ENCODE assay signal across 8 cellular contexts in genomic region chrY:17481389-17482022, GRCh38.
DNase-seq lines count a peak whose midpoint lies in the region; ATAC-seq, FAIRE-seq and TF ChIP-seq lines count a peak whose summit lies in the region.
"Not testable (repeated sequence)": the region's sequence is repeated elsewhere in the genome, so short reads cannot be mapped to it uniquely, and the experiment has no call there.

No MANE protein-coding gene starts in this region.

- TF ChIP-seq CTCF in CD8-positive, alpha-beta T cell (IDR thresholded peaks at IDR 0.05); activated CD8-positive, alpha-beta T cell treated with anti-CD3 and anti-CD28 coated beads for 36 hours (IDR thresholded peaks at IDR 0.05); endothelial cell of umbilical vein (IDR thresholded peaks at IDR 0.05; ENCODE audit: extremely low read depth in 1 of 2, insufficient read depth in 1 of 2, low read depth in 1 of 2, low read length in 2 of 2): not testable (repeated sequence)

- not testable (repeated sequence) for H3K9me1 ChIP-seq in endothelial cell of umbilical vein (replicated peaks; ENCODE audit: control insufficient read depth, extremely low read depth, insufficient read depth, low read length)

- H4K20me1 ChIP-seq in endothelial cell of umbilical vein (replicated peaks; ENCODE audit: control insufficient read depth, extremely low read depth, insufficient read depth, low read length): not testable (repeated sequence)

- H3K4me2 ChIP-seq in endothelial cell of umbilical vein (ENCODE audit: insufficient read depth, low read length): not testable (repeated sequence)

- H3K27ac Mint-ChIP-seq in CD8-positive, alpha-beta T cell; activated CD8-positive, alpha-beta T cell treated with anti-CD3 and anti-CD28 coated beads for 36 hours; stimulated activated naive CD8-positive, alpha-beta T cell treated with anti-CD3 and anti-CD28 coated beads, Interleukin-15, amount 100 ng/mL, for 72 hours: not testable (repeated sequence)

- H3K4me3 Mint-ChIP-seq in CD8-positive, alpha-beta T cell; activated CD8-positive, alpha-beta T cell treated with anti-CD3 and anti-CD28 coated beads for 36 hours; stimulated activated naive CD8-positive, alpha-beta T cell treated with anti-CD3 and anti-CD28 coated beads, Interleukin-15, amount 100 ng/mL, for 72 hours: not testable (repeated sequence)

- not testable (repeated sequence) for H3K36me3 Mint-ChIP-seq in CD8-positive, alpha-beta T cell; activated CD8-positive, alpha-beta T cell treated with anti-CD3 and anti-CD28 coated beads for 36 hours (ENCODE audit: low read depth)

- H2AFZ ChIP-seq in endothelial cell of umbilical vein (ENCODE audit: low read depth, low read length): not testable (repeated sequence)

- CTCF ChIA-PET in CD8-positive, alpha-beta T cell (lab: Charles Lee); activated CD8-positive, alpha-beta T cell treated with anti-CD3 and anti-CD28 coated beads for 36 hours (lab: Charles Lee); endothelial cell of umbilical vein (lab: Charles Lee): not testable (repeated sequence)

- not testable (repeated sequence) for BruUV-seq in endothelial cell of umbilical vein (replicated peaks; lab: Mats Ljungman, UMichigan)

- H3K79me2 ChIP-seq in endothelial cell of umbilical vein (ENCODE audit: control insufficient read depth, insufficient read depth, low read length): not testable (repeated sequence)

- dilution Hi-C loops in endothelial cell of umbilical vein (cut with MboI; ENCODE audit: extremely low pct_ligation_motif_present, low sequenced_read_pairs): not testable (repeated sequence)

- not testable (repeated sequence) for H3K27me3 Mint-ChIP-seq in CD8-positive, alpha-beta T cell (ENCODE audit: low read depth); activated CD8-positive, alpha-beta T cell treated with anti-CD3 and anti-CD28 coated beads for 36 hours; stimulated activated naive CD8-positive, alpha-beta T cell treated with anti-CD3 and anti-CD28 coated beads, Interleukin-15, amount 100 ng/mL, for 72 hours

- H3K4me3 ChIP-seq in CD8-positive, alpha-beta T cell (ENCODE audit: low read depth, low read length); endothelial cell of umbilical vein (replicated peaks in 1 of 3; ENCODE audit: insufficient read depth in 1 of 3, low read depth in 1 of 3, low read length in 3 of 3): not testable (repeated sequence)

- FAIRE-seq in endothelial cell of umbilical vein (lab: Jason Lieb, UNC): peak; percentile 81

- H3K4me1 ChIP-seq in CD8-positive, alpha-beta T cell (ENCODE audit: insufficient read depth, low read length); endothelial cell of umbilical vein (ENCODE audit: control insufficient read depth, extremely low read depth, insufficient read depth, low read length): not testable (repeated sequence)

- not testable (repeated sequence) for H3K9me3 ChIP-seq in CD8-positive, alpha-beta T cell (ENCODE audit: low read length); endothelial cell of umbilical vein (replicated peaks; ENCODE audit: control insufficient read depth, insufficient read depth, low read length)

- not testable (repeated sequence) for H3K9ac ChIP-seq in endothelial cell of umbilical vein (replicated peaks; ENCODE audit: extremely low read depth, insufficient read depth, low read length)

- not testable (repeated sequence) for H3K27me3 ChIP-seq in CD8-positive, alpha-beta T cell (ENCODE audit: insufficient read depth, low read length); endothelial cell of umbilical vein (ENCODE audit: control insufficient read depth in 2 of 2, insufficient read depth in 2 of 2, low read length in 2 of 2)

- peak; percentile 63 for ATAC-seq in CD8-positive, alpha-beta T cell
- ATAC-seq in GM21367 (IDR thresholded peaks at IDR 0.05; ENCODE audit: unreplicated experiment) (peak; percentile 45), HG02610 (IDR thresholded peaks at IDR 0.05; ENCODE audit: unreplicated experiment) (peak; percentile 49), HG03045 (IDR thresholded peaks at IDR 0.05; ENCODE audit: unreplicated experiment) (peak; percentile 49), HG03571 (IDR thresholded peaks at IDR 0.05; ENCODE audit: unreplicated experiment) (peak; percentile 50)
- ATAC-seq in activated CD8-positive, alpha-beta T cell treated with anti-CD3 and anti-CD28 coated beads for 36 hours: peak; percentile 66
- peak; percentile 63 for ATAC-seq in stimulated activated naive CD8-positive, alpha-beta T cell treated with anti-CD3 and anti-CD28 coated beads, Interleukin-15, amount 100 ng/mL, for 72 hours

- not testable (repeated sequence) for H3K4me1 Mint-ChIP-seq in CD8-positive, alpha-beta T cell (ENCODE audit: low read depth); activated CD8-positive, alpha-beta T cell treated with anti-CD3 and anti-CD28 coated beads for 36 hours (ENCODE audit: low read depth); stimulated activated naive CD8-positive, alpha-beta T cell treated with anti-CD3 and anti-CD28 coated beads, Interleukin-15, amount 100 ng/mL, for 72 hours

- H3K27ac ChIP-seq in CD8-positive, alpha-beta T cell (ENCODE audit: low read depth, low read length); endothelial cell of umbilical vein (ENCODE audit: insufficient read depth, low read depth, low read length): not testable (repeated sequence)

- POLR2A ChIA-PET in CD8-positive, alpha-beta T cell (lab: Charles Lee); activated CD8-positive, alpha-beta T cell treated with anti-CD3 and anti-CD28 coated beads for 36 hours (lab: Charles Lee); endothelial cell of umbilical vein (lab: Charles Lee): not testable (repeated sequence)

- H3K9me3 Mint-ChIP-seq in CD8-positive, alpha-beta T cell; activated CD8-positive, alpha-beta T cell treated with anti-CD3 and anti-CD28 coated beads for 36 hours; stimulated activated naive CD8-positive, alpha-beta T cell treated with anti-CD3 and anti-CD28 coated beads, Interleukin-15, amount 100 ng/mL, for 72 hours: not testable (repeated sequence)

- DNase-seq in CD8-positive, alpha-beta T cell; activated CD8-positive, alpha-beta T cell treated with anti-CD3 and anti-CD28 coated beads for 36 hours; endothelial cell of umbilical vein (ENCODE audit: low read depth, low spot score); stimulated activated naive CD8-positive, alpha-beta T cell treated with anti-CD3 and anti-CD28 coated beads, Interleukin-15, amount 100 ng/mL, for 72 hours: not testable (repeated sequence)

- intact Hi-C loops in CD8-positive, alpha-beta T cell (cut with DNase I, micrococcal nuclease); activated CD8-positive, alpha-beta T cell treated with anti-CD3 and anti-CD28 coated beads for 36 hours (cut with micrococcal nuclease); endothelial cell of umbilical vein (cut with micrococcal nuclease): not testable (repeated sequence)

- not testable (repeated sequence) for TF ChIP-seq POLR2A in endothelial cell of umbilical vein (IDR thresholded peaks at IDR 0.05; ENCODE audit: low read depth, low read length)

- not testable (repeated sequence) for H3K36me3 ChIP-seq in CD8-positive, alpha-beta T cell (ENCODE audit: insufficient read depth, low read length); endothelial cell of umbilical vein (ENCODE audit: control insufficient read depth in 2 of 2, extremely low read depth in 1 of 2, insufficient read depth in 2 of 2, low read length in 2 of 2)
